22 cellular contexts compared by ENCODE assay signal in the genomic region with DNA sequence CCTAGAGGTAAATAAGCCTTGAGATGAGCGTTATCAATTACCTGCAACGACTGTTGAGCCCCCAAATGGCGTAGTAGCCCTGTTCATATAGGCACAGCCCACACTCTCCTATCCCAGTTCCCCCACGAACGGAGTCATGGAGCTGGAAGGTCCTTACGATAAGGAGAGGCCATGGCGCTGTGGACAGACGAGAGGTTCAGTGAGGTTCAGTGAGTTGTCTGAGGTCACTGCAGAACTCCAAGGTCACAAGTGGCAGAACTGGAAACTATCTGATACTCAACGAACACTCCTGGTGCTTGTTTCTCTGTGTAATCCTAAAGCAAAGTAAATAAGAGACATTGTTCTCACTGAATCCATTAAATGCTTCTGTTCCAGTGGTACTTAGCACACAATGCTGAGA.
"Had no signal": no experiment of that assay in that cellular context is flagged by ENCODE, and none has a peak within 500 bp of the region (broad histone marks: within the 10 kb centered on the region; RNA-seq: fewer than 3 reads in every experiment).

No MANE protein-coding gene starts in this region.

- H3K27me3 ChIP-seq: foreskin keratinocyte, neutrophil, ovary, tibial artery had no signal

- H3K27ac ChIP-seq: foreskin keratinocyte, neutrophil, ovary, tibial artery had no signal

- H3K4me1 ChIP-seq: foreskin keratinocyte, tibial artery had no signal

- H3K4me1 Mint-ChIP-seq: activated naive CD4-positive, alpha-beta T cell treated with anti-CD3 and anti-CD28 coated beads, Interleukin-2, amount 10 ng/mL, durations not matched to agents 7 days and 5 days had no signal

- H3K9me3 ChIP-seq: neutrophil, ovary, tibial artery had no signal

- ATAC-seq: activated T-cell treated with anti-CD3 and anti-CD28 coated beads, Interleukin-2, amount 50 U/mL, for 72 hours; foreskin keratinocyte; left colon; naive thymus-derived CD4-positive, alpha-beta T cell; right cardiac atrium; stimulated activated naive CD8-positive, alpha-beta T cell treated with anti-CD3 and anti-CD28 coated beads, Interleukin-15, Interleukin-2, amounts not matched to agents 100 U/mL and 50 U/mL, for 24 hours had no signal

- H3K4me3 Mint-ChIP-seq: activated CD4-positive, alpha-beta memory T cell treated with anti-CD3 and anti-CD28 coated beads for 36 hours; activated naive CD4-positive, alpha-beta T cell treated with anti-CD3 and anti-CD28 coated beads, Interleukin-2, amount 10 ng/mL, durations not matched to agents 7 days and 5 days; activated T-cell treated with anti-CD3 and anti-CD28 coated beads, Interleukin-2, amount 50 U/mL, for 72 hours; naive thymus-derived CD4-positive, alpha-beta T cell; T-helper 1 cell treated with Interleukin-12 subunit alpha and Interleukin-12 subunit beta and Interleukin-4 antibody, amounts not matched to agents 30 μg/mL and 1 μg/mL, for 36 hours had no signal

- DNase-seq: activated CD4-positive, alpha-beta memory T cell treated with anti-CD3 and anti-CD28 coated beads for 36 hours; activated CD4-positive, alpha-beta T cell treated with anti-CD3 and anti-CD28 coated beads for 4 hours; activated CD4-positive, CD25-positive, alpha-beta regulatory T cell; activated effector memory CD4-positive, alpha-beta T cell treated with anti-CD3 and anti-CD28 coated beads, Interleukin-2, amount 50 U/mL, for 16 hours; activated naive CD4-positive, alpha-beta T cell treated with anti-CD3 and anti-CD28 coated beads, Interleukin-2, amount 10 ng/mL, durations not matched to agents 7 days and 5 days; activated T-cell treated with anti-CD3 and anti-CD28 coated beads, Interleukin-2, amount 50 U/mL, for 72 hours; caudate nucleus; dermis blood vessel endothelial cell; effector CD8-positive, alpha-beta T cell; foreskin keratinocyte; left colon; naive thymus-derived CD4-positive, alpha-beta T cell; ovary; right cardiac atrium; stimulated activated CD4-positive, alpha-beta T cell treated with anti-CD3 and anti-CD28 coated beads, Interleukin-12 subunit alpha, Interleukin-12 subunit beta, amount 100 ng/mL, for 4 hours; stimulated activated CD4-positive, alpha-beta T cell treated with anti-CD3 and anti-CD28 coated beads, Interleukin-4, amount 100 ng/mL, for 4 hours; stimulated activated naive CD8-positive, alpha-beta T cell treated with anti-CD3 and anti-CD28 coated beads, Interleukin-15, Interleukin-2, amounts not matched to agents 100 U/mL and 50 U/mL, for 24 hours; T1000 had no signal

- H3K4me3 ChIP-seq: lung, ovary, tibial artery had no signal

- H3K9me3 Mint-ChIP-seq: activated CD4-positive, alpha-beta memory T cell treated with anti-CD3 and anti-CD28 coated beads for 36 hours; activated naive CD4-positive, alpha-beta T cell treated with anti-CD3 and anti-CD28 coated beads, Interleukin-2, amount 10 ng/mL, durations not matched to agents 7 days and 5 days; activated T-cell treated with anti-CD3 and anti-CD28 coated beads, Interleukin-2, amount 50 U/mL, for 72 hours; T-helper 1 cell treated with Interleukin-12 subunit alpha and Interleukin-12 subunit beta and Interleukin-4 antibody, amounts not matched to agents 30 μg/mL and 1 μg/mL, for 36 hours had no signal

- H3K27me3 Mint-ChIP-seq: activated CD4-positive, alpha-beta memory T cell treated with anti-CD3 and anti-CD28 coated beads for 36 hours had no signal

- H3K36me3 Mint-ChIP-seq: activated CD4-positive, alpha-beta memory T cell treated with anti-CD3 and anti-CD28 coated beads for 36 hours; activated naive CD4-positive, alpha-beta T cell treated with anti-CD3 and anti-CD28 coated beads, Interleukin-2, amount 10 ng/mL, durations not matched to agents 7 days and 5 days; naive thymus-derived CD4-positive, alpha-beta T cell had no signal

- H3K27ac Mint-ChIP-seq: activated CD4-positive, alpha-beta memory T cell treated with anti-CD3 and anti-CD28 coated beads for 36 hours; activated naive CD4-positive, alpha-beta T cell treated with anti-CD3 and anti-CD28 coated beads, Interleukin-2, amount 10 ng/mL, durations not matched to agents 7 days and 5 days; activated T-cell treated with anti-CD3 and anti-CD28 coated beads, Interleukin-2, amount 50 U/mL, for 72 hours; naive thymus-derived CD4-positive, alpha-beta T cell; T-helper 1 cell treated with Interleukin-12 subunit alpha and Interleukin-12 subunit beta and Interleukin-4 antibody, amounts not matched to agents 30 μg/mL and 1 μg/mL, for 36 hours had no signal

- H3K36me3 ChIP-seq: neutrophil, ovary, tibial artery had no signal
